ENCODE assay signal across 28 cellular contexts in the genomic region with DNA sequence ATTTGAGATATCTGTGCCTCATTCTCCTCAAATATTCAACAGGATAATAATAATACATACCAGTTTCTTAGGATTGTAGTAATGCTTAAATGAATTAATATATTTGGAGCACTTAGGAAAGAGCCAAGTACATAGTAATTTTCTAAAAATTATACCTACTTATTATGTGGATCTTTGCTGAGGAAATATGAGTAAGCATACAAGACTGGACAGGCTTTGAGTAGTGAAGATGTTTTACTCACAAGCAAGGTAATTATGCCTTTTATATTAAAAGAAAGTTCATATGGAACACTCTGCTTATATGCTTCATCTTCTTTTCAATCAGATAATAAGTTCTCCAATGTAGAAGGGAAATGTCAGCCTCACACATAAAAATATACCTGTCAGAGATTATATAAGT.
"Had no signal": no experiment of that assay in that cellular context is flagged by ENCODE, and none has a peak within 500 bp of the region (broad histone marks: within the 10 kb centered on the region; RNA-seq: fewer than 3 reads in every experiment).

No MANE protein-coding gene starts in this region.

- DNase-seq: dorsolateral prefrontal cortex; effector CD4-positive, alpha-beta T cell; foreskin melanocyte; glutamatergic neuron; hypothalamus; immature natural killer cell; islet precursor cell; left ventricle myocardium superior; lower lobe of right lung; natural killer cell; occipital lobe; ovary; posterior cingulate gyrus; psoas muscle; right cardiac atrium; sigmoid colon; stimulated activated CD4-positive, alpha-beta T cell treated with anti-CD3 and anti-CD28 coated beads, Interleukin-2, amount 100 ng/mL, for 24 hours; stimulated activated CD4-positive, alpha-beta T cell treated with anti-CD3 and anti-CD28 coated beads, Interleukin-4, amount 100 ng/mL, for 24 hours; stimulated activated naive CD4-positive, alpha-beta T cell treated with Interleukin-2 at 50 U/mL for 16 hours; stomach; testis; upper lobe of left lung had no signal

- H3K9me3 Mint-ChIP-seq: immature natural killer cell; memory B cell; natural killer cell; stimulated activated effector memory CD8-positive, alpha-beta T cell treated with anti-CD3 and anti-CD28 coated beads, Interleukin-12 subunit alpha, Interleukin-12 subunit beta, amount 100 ng/mL, for 72 hours had no signal

- FAIRE-seq: colon, urothelium cell line had no signal

- H3K4me3 ChIP-seq: dorsolateral prefrontal cortex, esophagus muscularis mucosa, lower lobe of right lung, ovary, psoas muscle, sigmoid colon, stomach, testis, tibial nerve, upper lobe of left lung had no signal

- H3K4me3 Mint-ChIP-seq: immature natural killer cell; memory B cell; natural killer cell; stimulated activated effector memory CD8-positive, alpha-beta T cell treated with anti-CD3 and anti-CD28 coated beads, Interleukin-12 subunit alpha, Interleukin-12 subunit beta, amount 100 ng/mL, for 72 hours had no signal

- H3K27me3 ChIP-seq: dorsolateral prefrontal cortex, esophagus muscularis mucosa, ovary, sigmoid colon, stomach, testis, tibial nerve, upper lobe of left lung had no signal

- H3K4me1 ChIP-seq: lower lobe of right lung, psoas muscle, sigmoid colon, stomach, upper lobe of left lung had no signal

- H3K27ac Mint-ChIP-seq: immature natural killer cell; natural killer cell; stimulated activated effector memory CD8-positive, alpha-beta T cell treated with anti-CD3 and anti-CD28 coated beads, Interleukin-12 subunit alpha, Interleukin-12 subunit beta, amount 100 ng/mL, for 72 hours had no signal

- H3K27me3 Mint-ChIP-seq: memory B cell had no signal

- H3K9me3 ChIP-seq: esophagus muscularis mucosa, lower lobe of right lung, ovary, psoas muscle, sigmoid colon, stomach, testis, tibial nerve, upper lobe of left lung had no signal

- H3K4me1 Mint-ChIP-seq: immature natural killer cell; natural killer cell; stimulated activated effector memory CD8-positive, alpha-beta T cell treated with anti-CD3 and anti-CD28 coated beads, Interleukin-12 subunit alpha, Interleukin-12 subunit beta, amount 100 ng/mL, for 72 hours had no signal

- ATAC-seq: left ventricle myocardium superior; lower lobe of right lung; natural killer cell; psoas muscle; right cardiac atrium; stimulated activated effector memory CD8-positive, alpha-beta T cell treated with anti-CD3 and anti-CD28 coated beads, Interleukin-12 subunit alpha, Interleukin-12 subunit beta, amount 100 ng/mL, for 72 hours had no signal

- H3K27ac ChIP-seq: dorsolateral prefrontal cortex, esophagus muscularis mucosa, lower lobe of right lung, ovary, psoas muscle, sigmoid colon, stomach, testis, tibial nerve, upper lobe of left lung had no signal

- H3K36me3 Mint-ChIP-seq: natural killer cell; stimulated activated effector memory CD8-positive, alpha-beta T cell treated with anti-CD3 and anti-CD28 coated beads, Interleukin-12 subunit alpha, Interleukin-12 subunit beta, amount 100 ng/mL, for 72 hours had no signal

- H3K36me3 ChIP-seq: esophagus muscularis mucosa, lower lobe of right lung, ovary, sigmoid colon, stomach, tibial nerve, upper lobe of left lung had no signal
